In genomic region chr16:4734063-4734729, GRCh38 we compare ENCODE assay signal across 8 cellular contexts. TPM values are rescaled to one million over a fixed set of nuclear protein-coding genes. Genes with fewer than 3 reads are reported as not detected.
A peak's percentile ranks its signal among the peaks of the same experiment; 100 is the strongest.
DNase-seq lines count a peak whose midpoint lies in the region; ATAC-seq and TF ChIP-seq lines count a peak whose summit lies in the region.

Gene ANKS3, minus strand, starts transcription at chr16:4734271. Its CDS starts 4,122 bp downstream, at chr16:4730149.
Gene DNAAF8, plus strand, starts transcription at chr16:4734537. Its CDS starts 1,978 bp downstream, at chr16:4736515.

- H3K4me1 ChIP-seq in OCI-LY1 (ENCODE audit: insufficient read depth, low read length, severe bottlenecking), result peaks cover 15% of the 10 kb centered on the region
- peaks cover 16% of the 10 kb centered on the region for H3K4me1 ChIP-seq in mononuclear cell (ENCODE audit: insufficient read depth, low read length)

- no peaks in the 10 kb centered on the region for H4K20me1 ChIP-seq in OCI-LY1 (ENCODE audit: insufficient read depth, low read length)

- no peaks in the 10 kb centered on the region for H3K9me2 ChIP-seq in OCI-LY1 (ENCODE audit: low read depth, low read length)

- peaks cover 4% of the 10 kb centered on the region; the same call in 1 of the 2 replicates for H3K36me3 ChIP-seq in OCI-LY1 (ENCODE audit: insufficient read depth, low read length)

- peak within 1 kb of the TSS; percentile 84 for H3K9ac ChIP-seq in OCI-LY1 (ENCODE audit: low read length)

- H3K4me3 ChIP-seq in OCI-LY1 (ENCODE audit: low read depth, low read length, poor library complexity, severe bottlenecking) (peak within 1 kb of the TSS; percentile 85), epithelial cell of esophagus (ENCODE audit: low read length) (peak within 1 kb of the TSS; percentile 84), mononuclear cell (ENCODE audit: low read length) (peak within 1 kb of the TSS; percentile 78)

- H3F3A ChIP-seq in OCI-LY1 (ENCODE audit: insufficient read depth, low read length), result no peaks in the 10 kb centered on the region

- peak; percentile 71 for ATAC-seq in GM21390 (IDR thresholded peaks at IDR 0.05; ENCODE audit: unreplicated experiment)

- H3K9me3 ChIP-seq in OCI-LY1 (ENCODE audit: low read length), result no peaks in the 10 kb centered on the region
- H3K9me3 ChIP-seq in mononuclear cell (ENCODE audit: low read depth, low read length), result no peaks in the 10 kb centered on the region

- peak within 1 kb of the TSS; percentile 42 for H3K27ac ChIP-seq in OCI-LY1 (ENCODE audit: low read depth, low read length, poor library complexity, severe bottlenecking)

- peak within 1 kb of the TSS; percentile 76 for H3K4me2 ChIP-seq in OCI-LY1 (ENCODE audit: low read length)

- H2AFZ ChIP-seq in OCI-LY1 (ENCODE audit: low read length), result peak within 1 kb of the TSS; percentile 89

- H3K79me2 ChIP-seq in OCI-LY1 (ENCODE audit: insufficient read depth, low read length), result no peaks in the 10 kb centered on the region

- no peak for TF ChIP-seq CTCF in OCI-LY1 (IDR thresholded peaks at IDR 0.05; ENCODE audit: low read length)
- no peak for TF ChIP-seq CTCF in epithelial cell of esophagus (IDR thresholded peaks at IDR 0.05; ENCODE audit: insufficient read depth, low read depth, low read length, missing control alignments)

- H3K27me3 ChIP-seq in OCI-LY1 (ENCODE audit: insufficient read depth, low read length) (no peaks in the 10 kb centered on the region), mononuclear cell (ENCODE audit: insufficient read depth, low read length) (no peaks in the 10 kb centered on the region)

- peak; percentile 95 for DNase-seq in D341Med (ENCODE audit: low spot score)
- peak in 75 of 76 experiments; percentile 41 to 96 (median 88) for DNase-seq in HUDEP-2 (lab: John Stamatoyannopoulos, UW; ENCODE audit: unreplicated experiment in 76 of 76)
- peak; percentile 69 for DNase-seq in activated T-cell treated with anti-CD3 and anti-CD28 coated beads for 1 hour (ENCODE audit: low read depth)
- DNase-seq in epithelial cell of esophagus (ENCODE audit: low read depth), result peak; percentile 99
- peak; percentile 71 to 76 for DNase-seq in stimulated activated CD8-positive, alpha-beta memory T cell treated with anti-CD3 and anti-CD28 coated beads, Interleukin-2, amount 100 ng/mL, for 48 hours (ENCODE audit: low read depth in 2 of 2)

RNA-seq across cellular contexts. Expression of gene ANKS3, which starts in this region (rescaled TPM):
- 3.8 TPM for total RNA-seq in mononuclear cell

RNA-seq across cellular contexts. Expression of gene DNAAF8, which starts in this region (rescaled TPM):
- total RNA-seq in mononuclear cell, result not detected

Comparison
In these comparisons a context has a peak if more than half of its experiments do, and no peak if none do; other contexts are left out.
1. Peak in every context shown above with its lines: DNase-seq, ATAC-seq, H3K4me3 ChIP-seq and H3K27ac ChIP-seq.